1 cellular context compared by ENCODE assay signal in genomic region chr19:42313096-42313839, GRCh38.
TF ChIP-seq lines count a peak whose summit lies in the region.

TMEM145 (plus strand) TSS chr19:42313309; CDS start chr19:42313377, 68 bp downstream.

TF ChIP-seq in A549, 52 proteins besides CTCF, POLR2A, EP300 and RAD21 (continued from another document):
- no peak for TF ChIP-seq PBX3 (IDR thresholded peaks at IDR 0.05)
- peak; percentile 83; the same call in 1 of the 2 replicates for TF ChIP-seq HOXB13 (CRISPR knock-in tag; IDR thresholded peaks at IDR 0.05; ENCODE audit: low read depth)
- no peak for TF ChIP-seq E2F6 (IDR thresholded peaks at IDR 0.05; ENCODE audit: borderline replicate concordance, low read depth)
